Comparison of ENCODE assay signal across 8 cellular contexts in the genomic region with DNA sequence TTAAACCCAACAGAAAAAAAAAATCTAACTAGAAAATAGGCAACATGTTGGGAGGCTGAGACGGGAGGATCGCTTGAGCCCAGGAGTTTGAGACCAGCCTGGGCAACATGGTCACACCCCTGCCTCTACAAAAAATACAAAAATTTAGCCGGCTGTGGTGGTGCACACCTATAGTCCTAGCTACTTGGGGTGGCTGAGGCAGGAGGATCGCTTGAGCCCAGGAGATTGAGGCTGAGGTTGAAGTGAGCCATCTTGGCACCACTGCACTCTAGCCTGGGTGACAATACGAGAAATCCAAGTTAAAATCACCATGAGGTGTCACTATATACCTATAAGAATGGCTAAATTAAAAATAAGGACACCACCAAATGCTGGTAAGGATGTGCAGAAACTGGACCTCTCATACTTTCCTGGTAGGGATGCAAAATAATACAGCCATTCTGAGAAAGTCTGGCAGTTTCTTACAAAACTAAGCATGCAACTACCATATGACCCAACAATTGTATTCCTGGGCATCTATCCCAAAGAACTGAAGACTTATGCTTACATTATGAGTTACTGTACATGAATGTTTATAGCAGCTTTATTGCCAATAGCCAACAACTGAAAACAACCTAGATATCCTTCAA. TPM values are rescaled to one million over a fixed set of nuclear protein-coding genes. Genes with fewer than 3 reads are reported as not detected.
DNase-seq lines count a peak whose midpoint lies in the region; ATAC-seq and TF ChIP-seq lines count a peak whose summit lies in the region.

No MANE protein-coding gene starts in this region.

- peaks cover 69% of the 10 kb centered on the region for H3K27me3 Mint-ChIP-seq in activated CD8-positive, alpha-beta memory T cell treated with anti-CD3 and anti-CD28 coated beads, Interleukin-2, amount 10 ng/mL, durations not matched to agents 7 days and 5 days

- H3K36me3 Mint-ChIP-seq in activated CD8-positive, alpha-beta memory T cell treated with anti-CD3 and anti-CD28 coated beads, Interleukin-2, amount 10 ng/mL, durations not matched to agents 7 days and 5 days: peaks cover 8% of the 10 kb centered on the region

- no peak for ATAC-seq in activated CD8-positive, alpha-beta memory T cell treated with anti-CD3 and anti-CD28 coated beads, Interleukin-2, amount 10 ng/mL, durations not matched to agents 7 days and 5 days

- CTCF ChIA-PET in activated CD8-positive, alpha-beta memory T cell treated with anti-CD3 and anti-CD28 coated beads, Interleukin-2, amount 10 ng/mL, durations not matched to agents 7 days and 5 days (lab: Charles Lee): no interaction called here

- no peaks in the 10 kb centered on the region for H3K9me3 Mint-ChIP-seq in activated CD8-positive, alpha-beta memory T cell treated with anti-CD3 and anti-CD28 coated beads, Interleukin-2, amount 10 ng/mL, durations not matched to agents 7 days and 5 days (ENCODE audit: low read depth)

- H3K36me3 ChIP-seq in osteoblast (ENCODE audit: insufficient read depth, low read length): no peaks in the 10 kb centered on the region

- peak overlapping the region; percentile 83 for H3K4me3 ChIP-seq in epithelial cell of proximal tubule (ENCODE audit: low read depth, low read length)
- peak overlapping the region; percentile 88 for H3K4me3 ChIP-seq in osteoblast (ENCODE audit: insufficient read depth, low read length)

- peaks cover 7% of the 10 kb centered on the region for H3K4me1 Mint-ChIP-seq in activated CD8-positive, alpha-beta memory T cell treated with anti-CD3 and anti-CD28 coated beads, Interleukin-2, amount 10 ng/mL, durations not matched to agents 7 days and 5 days

- peaks cover 86% of the 10 kb centered on the region for H3K79me2 ChIP-seq in osteoblast (ENCODE audit: insufficient read depth, low read length)

- H3K4me1 ChIP-seq in osteoblast (ENCODE audit: insufficient read depth, low read length): peaks cover 64% of the 10 kb centered on the region

- H3K9me3 ChIP-seq in osteoblast (ENCODE audit: low read depth, low read length): no peaks in the 10 kb centered on the region

- H4K20me1 ChIP-seq in osteoblast (ENCODE audit: insufficient read depth, low read length): peaks cover 13% of the 10 kb centered on the region

- H3K4me3 Mint-ChIP-seq in activated CD8-positive, alpha-beta memory T cell treated with anti-CD3 and anti-CD28 coated beads, Interleukin-2, amount 10 ng/mL, durations not matched to agents 7 days and 5 days: no peak overlapping the region

- peak overlapping the region; percentile 92 for H3K27ac ChIP-seq in osteoblast (ENCODE audit: low read depth, low read length)

- no peak overlapping the region for H3K27ac Mint-ChIP-seq in activated CD8-positive, alpha-beta memory T cell treated with anti-CD3 and anti-CD28 coated beads, Interleukin-2, amount 10 ng/mL, durations not matched to agents 7 days and 5 days

- no peaks in the 10 kb centered on the region for H3K27me3 ChIP-seq in osteoblast (ENCODE audit: insufficient read depth, low read length)

- TF ChIP-seq CTCF in epithelial cell of proximal tubule (conservative IDR thresholded peaks at IDR 0.05; ENCODE audit: low read depth, low read length) (no peak), osteoblast (IDR thresholded peaks at IDR 0.05; ENCODE audit: extremely low read depth, low read depth, low read length) (no peak)

- peak overlapping the region; percentile 87 for H3K4me2 ChIP-seq in osteoblast (ENCODE audit: insufficient read depth, low read length)

- H2AFZ ChIP-seq in osteoblast (ENCODE audit: low read length): no peak overlapping the region

- DNase-seq in GM04504 (ENCODE audit: low read depth) (peak; percentile 66), NCI-H345 treated with DMSO at 0.1 percent for 48 hours (lab: John Stamatoyannopoulos, UW; ENCODE audit: unreplicated experiment) (peak; percentile 38), epithelial cell of proximal tubule (ENCODE audit: low read depth) (no peak), osteoblast (ENCODE audit: insufficient read length, low spot score, missing footprints) (no peak), NCI-H2107 (lab: John Stamatoyannopoulos, UW) (no peak), C1 segment of cervical spinal cord (lab: John Stamatoyannopoulos, UW) (no peak), GM03348 (ENCODE audit: low spot score) (no peak)
- DNase-seq in activated CD8-positive, alpha-beta memory T cell treated with anti-CD3 and anti-CD28 coated beads, Interleukin-2, amount 10 ng/mL, durations not matched to agents 7 days and 5 days: no peak

RNA-seq across cellular contexts. Expression of a gene that starts 2.2 kb away (rescaled TPM):
- total RNA-seq in epithelial cell of proximal tubule (64.0 and 80.6 TPM in 2 replicates), osteoblast (101 and 107 TPM in 2 replicates)
- total RNA-seq in activated CD8-positive, alpha-beta memory T cell treated with anti-CD3 and anti-CD28 coated beads, Interleukin-2, amount 10 ng/mL, durations not matched to agents 7 days and 5 days: under 1 TPM in 1 of 2 experiments, not detected in 1; 0.54 TPM

RNA-seq across cellular contexts. Expression of a gene that starts 2.6 kb away (rescaled TPM):
- total RNA-seq in epithelial cell of proximal tubule: 9.2 and 22.5 TPM in 2 replicates
- total RNA-seq in osteoblast: 14.7 and 17.7 TPM in 2 replicates
- under 1 TPM in 1 of 2 experiments, not detected in 1; 0.09 TPM for total RNA-seq in activated CD8-positive, alpha-beta memory T cell treated with anti-CD3 and anti-CD28 coated beads, Interleukin-2, amount 10 ng/mL, durations not matched to agents 7 days and 5 days

Comparison
In these comparisons a context has a peak if more than half of its experiments do, and no peak if none do; other contexts are left out.
1. DNase-seq: peak in GM04504 (single experiment) and NCI-H345 treated with DMSO at 0.1 percent for 48 hours (single experiment); none in epithelial cell of proximal tubule (single experiment), osteoblast (single experiment), NCI-H2107 (single experiment), activated CD8-positive, alpha-beta memory T cell treated with anti-CD3 and anti-CD28 coated beads, Interleukin-2, amount 10 ng/mL, durations not matched to agents 7 days and 5 days (single experiment), C1 segment of cervical spinal cord (0 of 14) and GM03348 (single experiment).
2. RNA of a gene that starts 2.2 kb away (total RNA-seq): 101 to 107 TPM in osteoblast and 64.0 to 80.6 TPM in epithelial cell of proximal tubule; 0.54 TPM in activated CD8-positive, alpha-beta memory T cell treated with anti-CD3 and anti-CD28 coated beads, Interleukin-2, amount 10 ng/mL, durations not matched to agents 7 days and 5 days; every median in the first group is over 10 times any median in the second.